8 cellular contexts compared by ENCODE assay signal in genomic region chr10:88879754-88880286, GRCh38. TPM values are rescaled to one million over a fixed set of nuclear protein-coding genes. Genes with fewer than 3 reads are reported as not detected.
A peak's percentile ranks its signal among the peaks of the same experiment; 100 is the strongest.
DNase-seq lines count a peak whose midpoint lies in the region; ATAC-seq and TF ChIP-seq lines count a peak whose summit lies in the region.

Gene STAMBPL1 (plus strand): TSS chr10:88880245. CDS start chr10:88901709, 21,464 bp downstream.

- no peak for TF ChIP-seq CTCF in mucosa of descending colon (IDR thresholded peaks at IDR 0.05)

- intact Hi-C loops in mucosa of descending colon (cut with DNase I, micrococcal nuclease) = no loop called here

- H3K27me3 ChIP-seq in duodenal mucosa (ENCODE audit: control insufficient read depth in 1 of 2, insufficient read depth in 2 of 2, low read length in 2 of 2) = no peaks in the 10 kb centered on the region

- H3K27ac ChIP-seq in duodenal mucosa (ENCODE audit: low read depth, low read length) = peak within 1 kb of the TSS; percentile 94

- no peaks in the 10 kb centered on the region for H3K9me3 ChIP-seq in duodenal mucosa (ENCODE audit: control insufficient read depth in 1 of 2, low read length in 2 of 2)
- H3K9me3 ChIP-seq in mucosa of descending colon = no peaks in the 10 kb centered on the region

- DNase-seq in NCI-H1105 (lab: John Stamatoyannopoulos, UW) (peak; percentile 33), mucosa of descending colon (peak; percentile 70 to 87 (median 84)), NCI-H2171 (lab: John Stamatoyannopoulos, UW) (no peak)
- peak; percentile 85 for DNase-seq in activated CD4-positive, alpha-beta T cell treated with anti-CD3 and anti-CD28 coated beads for 48 hours
- peak; percentile 43 to 45 for DNase-seq in stimulated activated CD8-positive, alpha-beta memory T cell treated with anti-CD3 and anti-CD28 coated beads, Interleukin-7, amount 100 ng/mL, for 1 hour (ENCODE audit: low read depth in 2 of 2)

- H3K4me3 ChIP-seq in duodenal mucosa (ENCODE audit: low read depth in 1 of 2, low read length in 2 of 2) (peak within 1 kb of the TSS; percentile 88 to 95), mucosa of descending colon (peak within 1 kb of the TSS; percentile 54)

- no peak for TF ChIP-seq POLR2A in GM18505 (IDR thresholded peaks at IDR 0.05; ENCODE audit: borderline replicate concordance, extremely low read depth, insufficient read depth, insufficient read length)

- H3K4me1 ChIP-seq in duodenal mucosa (ENCODE audit: control insufficient read depth in 1 of 2, insufficient read depth in 2 of 2, low read length in 2 of 2) = peaks cover 23 to 37% of the 10 kb centered on the region in 2 donors
- peaks cover 28% of the 10 kb centered on the region for H3K4me1 ChIP-seq in mucosa of descending colon (ENCODE audit: low read depth)

- peak; percentile 54 for ATAC-seq in GM18505 (IDR thresholded peaks at IDR 0.05; ENCODE audit: unreplicated experiment)
- peak; percentile 50 for ATAC-seq in HG02571 (IDR thresholded peaks at IDR 0.05; ENCODE audit: unreplicated experiment)
- ATAC-seq in mucosa of descending colon = peak; percentile 77

- H3K36me3 ChIP-seq in duodenal mucosa (ENCODE audit: control insufficient read depth in 1 of 2, insufficient read depth in 2 of 2, low read length in 2 of 2) (no peaks in the 10 kb centered on the region), mucosa of descending colon (ENCODE audit: low read depth) (no peaks in the 10 kb centered on the region)

- peak within 1 kb of the TSS; percentile 86 to 93 for H3K9ac ChIP-seq in duodenal mucosa (ENCODE audit: low read depth in 1 of 2, low read length in 2 of 2)

RNA-seq across cellular contexts. Expression of gene STAMBPL1, which starts in this region (rescaled TPM):
- 10 to 100 TPM; 19.2 to 44.2 (median 20.0) TPM for total RNA-seq in mucosa of descending colon
